ENCODE assay signal across 27 cellular contexts in genomic region chr4:60981534-60981933, GRCh38.
"Had no signal": no experiment of that assay in that cellular context is flagged by ENCODE, and none has a peak within 500 bp of the region (broad histone marks: within the 10 kb centered on the region; RNA-seq: fewer than 3 reads in every experiment).

No MANE protein-coding gene starts in this region.

- H3K9me3 ChIP-seq: adrenal gland had no signal

- DNase-seq: activated CD4-positive, alpha-beta T cell treated with anti-CD3 and anti-CD28 coated beads for 48 hours; activated CD4-positive, alpha-beta T cell treated with anti-CD3 and anti-CD28 coated beads, Interleukin-2, amount 50 U/mL, for 4 hours; activated CD4-positive, CD25-positive, alpha-beta regulatory T cell treated with anti-CD3 and anti-CD28 coated beads, Interleukin-2, amount 50 U/mL, for 72 hours; activated CD8-positive, alpha-beta memory T cell treated with anti-CD3 and anti-CD28 coated beads, Interleukin-2, amount 50 U/mL, for 48 hours; activated CD8-positive, alpha-beta T cell treated with anti-CD3 and anti-CD28 coated beads, Interleukin-2, amount 10 ng/mL, durations not matched to agents 7 days and 5 days; activated naive CD4-positive, alpha-beta T cell treated with anti-CD3 and anti-CD28 coated beads, Interleukin-2, amount 50 U/mL, for 16 hours; activated naive CD8-positive, alpha-beta T cell treated with anti-CD3 and anti-CD28 coated beads, Interleukin-2, amount 10 ng/mL, durations not matched to agents 7 days and 5 days; activated T-cell treated with anti-CD3 and anti-CD28 coated beads, Interleukin-2, amount 50 U/mL, for 1 hour; adrenal gland; aorta; central memory CD4-positive, alpha-beta T cell; Karpas-422; MM.1S; NCI-H1105; NCI-H146; NCI-H1930; NCI-H2171; NCI-H2227 treated with DMSO at 0.1 percent for 48 hours; NCI-H446 treated with DMSO at 0.1 percent for 48 hours; NCI-H524 treated with DMSO at 0.1 percent for 48 hours; NCI-H748 treated with DMSO at 0.1 percent for 48 hours; PC-9; SIG-M5; T-helper 1 cell; WERI-Rb-1 had no signal

- H3K4me1 ChIP-seq: adrenal gland, breast epithelium had no signal

- H3K27ac ChIP-seq: adrenal gland, breast epithelium, coronary artery, PC-9, WERI-Rb-1 had no signal

- H2AFZ ChIP-seq: PC-9 had no signal

- H3K27me3 ChIP-seq: adrenal gland, breast epithelium had no signal

- ATAC-seq: activated CD8-positive, alpha-beta T cell treated with anti-CD3 and anti-CD28 coated beads, Interleukin-2, amount 10 ng/mL, durations not matched to agents 7 days and 5 days had no signal

- H3K4me3 ChIP-seq: adrenal gland, breast epithelium, coronary artery, PC-9 had no signal

- H3K36me3 ChIP-seq: adrenal gland, breast epithelium, WERI-Rb-1 had no signal

- H3K4me2 ChIP-seq: PC-9 had no signal
